In genomic region chr4:180057198-180057821, GRCh38 we compare ENCODE assay signal across 9 cellular contexts.
DNase-seq lines count a peak whose midpoint lies in the region; ATAC-seq and TF ChIP-seq lines count a peak whose summit lies in the region.
"Had no signal": no experiment of that assay in that cellular context is flagged by ENCODE, and none has a peak within 500 bp of the region (broad histone marks: within the 10 kb centered on the region; RNA-seq: fewer than 3 reads in every experiment).

No MANE protein-coding gene starts in this region.

- no peaks in the 10 kb centered on the region for H3K36me3 Mint-ChIP-seq in brain
- H3K36me3 Mint-ChIP-seq in neural crest cell (ENCODE audit: low read depth): no peaks in the 10 kb centered on the region

- no peak overlapping the region for H3K27ac ChIP-seq in gastroesophageal sphincter

- 13 to 14% methylated on average over 4 to 8 of the region's 8 CpGs for WGBS in gastroesophageal sphincter (ENCODE audit: low coverage in 1 of 2), 2 donors

- no peak for TF ChIP-seq EP300 in gastroesophageal sphincter (IDR thresholded peaks at IDR 0.05)

- peaks cover 0 to 25% (median 6%) of the 10 kb centered on the region in 3 donors for H3K4me1 ChIP-seq in gastroesophageal sphincter

- peak overlapping the region; percentile 52 to 89 (median 64) for H3K27ac Mint-ChIP-seq in brain
- H3K27ac Mint-ChIP-seq in neural crest cell (ENCODE audit: unreplicated experiment): no peak overlapping the region

- peaks cover 68% of the 10 kb centered on the region for H3K27me3 ChIP-seq in gastroesophageal sphincter

- peaks cover 25% of the 10 kb centered on the region for H3K4me1 Mint-ChIP-seq in brain
- peaks cover 30% of the 10 kb centered on the region for H3K4me1 Mint-ChIP-seq in neural crest cell

- H3K4me3 ChIP-seq in GM08714 (ENCODE audit: low read length): peak overlapping the region; percentile 65; the same call in 1 of the 2 replicates
- no peak overlapping the region for H3K4me3 ChIP-seq in LNCaP clone FGC (ENCODE audit: low read depth, low read length)
- H3K4me3 ChIP-seq in gastroesophageal sphincter: no peak overlapping the region

- H3K27me3 Mint-ChIP-seq in brain (peaks cover 53% of the 10 kb centered on the region), neural crest cell (ENCODE audit: low read depth) (peaks cover 75% of the 10 kb centered on the region)

- ATAC-seq in GM18907 (IDR thresholded peaks at IDR 0.05; ENCODE audit: unreplicated experiment) (no peak), gastroesophageal sphincter (no peak)
- ATAC-seq: Right ventricle myocardium inferior had no signal

- DNase-seq in LNCaP clone FGC (ENCODE audit: low read depth) (no peak), neural crest cell (ENCODE audit: low read depth, low spot score) (no peak), ecto neural progenitor cell (ENCODE audit: low spot score) (no peak), amniotic stem cell (lab: John Stamatoyannopoulos, UW) (no peak)

- no peaks in the 10 kb centered on the region for H3K9me3 Mint-ChIP-seq in brain
- no peaks in the 10 kb centered on the region for H3K9me3 Mint-ChIP-seq in neural crest cell

- H3K36me3 ChIP-seq in gastroesophageal sphincter: no peaks in the 10 kb centered on the region

- TF ChIP-seq POLR2A in gastroesophageal sphincter (IDR thresholded peaks at IDR 0.05): no peak

- H3K4me3 Mint-ChIP-seq in brain (peak overlapping the region; percentile 84 to 97 (median 89)), neural crest cell (peak overlapping the region; percentile 87)

- no peaks in the 10 kb centered on the region for H3K9me3 ChIP-seq in gastroesophageal sphincter

- TF ChIP-seq CTCF in LNCaP clone FGC (IDR thresholded peaks at IDR 0.05; ENCODE audit: control insufficient read depth, extremely low read depth, insufficient read depth) (peak; percentile 9; the same call in 1 of the 2 replicates), brain (conservative IDR thresholded peaks at IDR 0.05) (peak in 1 of 2 experiments; percentile 36), neural crest cell (conservative IDR thresholded peaks at IDR 0.05) (peak; percentile 55), gastroesophageal sphincter (IDR thresholded peaks at IDR 0.05) (no peak)

Comparison
In these comparisons a context has a peak if more than half of its experiments do, and no peak if none do; other contexts are left out.
1. CTCF ChIP-seq: peak in LNCaP clone FGC (single experiment) and neural crest cell (single experiment); none in gastroesophageal sphincter (0 of 4).